ENCODE assay signal across 8 cellular contexts in the genomic region with DNA sequence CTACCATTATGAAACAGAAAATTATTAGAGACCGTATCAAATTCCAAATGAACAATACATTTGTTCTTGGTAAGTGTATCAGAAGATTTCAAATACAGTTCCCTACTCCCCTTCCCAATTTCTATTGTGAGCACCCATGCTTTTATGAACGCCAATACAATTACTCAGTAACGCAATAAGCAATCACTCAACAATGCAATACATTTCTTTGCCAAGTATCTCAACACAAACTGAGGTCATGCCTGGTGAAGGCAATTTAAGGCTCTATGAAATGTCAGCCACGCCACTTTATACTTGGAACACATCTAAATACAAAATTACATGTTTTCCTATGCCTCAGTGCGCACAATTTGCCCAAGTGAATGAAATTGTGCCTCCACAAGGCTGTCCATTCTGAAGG. TPM values are rescaled to one million over a fixed set of nuclear protein-coding genes. Genes with fewer than 3 reads are reported as not detected.
A peak's percentile ranks its signal among the peaks of the same experiment; 100 is the strongest.
DNase-seq lines count a peak whose midpoint lies in the region; ATAC-seq and TF ChIP-seq lines count a peak whose summit lies in the region.

No MANE protein-coding gene starts in this region.

- H3K36me3 ChIP-seq in suprapubic skin, result peaks cover 3% of the 10 kb centered on the region

- no peak for TF ChIP-seq EP300 in suprapubic skin (IDR thresholded peaks at IDR 0.05)

- CTCF ChIA-PET in activated CD8-positive, alpha-beta memory T cell treated with anti-CD3 and anti-CD28 coated beads, Interleukin-2, amount 10 ng/mL, durations not matched to agents 7 days and 5 days (lab: Charles Lee), result interaction anchor here (1.7 kb wide), 1 partner anchor 11 kb away, joined by 4 read pairs; no protein-coding TSS in a partner anchor

- no peaks in the 10 kb centered on the region for H3K36me3 Mint-ChIP-seq in activated CD8-positive, alpha-beta memory T cell treated with anti-CD3 and anti-CD28 coated beads, Interleukin-2, amount 10 ng/mL, durations not matched to agents 7 days and 5 days

- peaks cover 13% of the 10 kb centered on the region for H3K4me1 Mint-ChIP-seq in activated CD8-positive, alpha-beta memory T cell treated with anti-CD3 and anti-CD28 coated beads, Interleukin-2, amount 10 ng/mL, durations not matched to agents 7 days and 5 days

- no peak for TF ChIP-seq CTCF in astrocyte of the cerebellum (IDR thresholded peaks at IDR 0.05; ENCODE audit: low read depth, low read length, missing control alignments)
- no peak for TF ChIP-seq CTCF in suprapubic skin (IDR thresholded peaks at IDR 0.05)

- WGBS in suprapubic skin, result 77% methylated on average over 5 of the region's 5 CpGs

- H3K4me1 ChIP-seq in suprapubic skin, result peaks cover 4% of the 10 kb centered on the region

- in situ Hi-C loops in astrocyte of the cerebellum (cut with HindIII; ENCODE audit: low sequenced_read_pairs), result no loop called here

- no peak for DNase-seq in activated CD8-positive, alpha-beta memory T cell treated with anti-CD3 and anti-CD28 coated beads, Interleukin-2, amount 10 ng/mL, durations not matched to agents 7 days and 5 days
- no peak for DNase-seq in activated CD8-positive, alpha-beta memory T cell treated with anti-CD3 and anti-CD28 coated beads for 24 hours
- no peak for DNase-seq in astrocyte of the cerebellum (ENCODE audit: low read depth)
- no peak for DNase-seq in suprapubic skin (ENCODE audit: low spot score in 2 of 2)
- no peak for DNase-seq in cerebellar nuclear complex (lab: John Stamatoyannopoulos, UW)

- no peak for TF ChIP-seq POLR2A in suprapubic skin (IDR thresholded peaks at IDR 0.05)

- H3K9me3 ChIP-seq in suprapubic skin, result no peaks in the 10 kb centered on the region

- peak overlapping the region; percentile 30 for H3K27ac ChIP-seq in layer of hippocampus (ENCODE audit: low read depth, low read length)
- peak overlapping the region; percentile 81 for H3K27ac ChIP-seq in suprapubic skin

- H3K27me3 ChIP-seq in layer of hippocampus (ENCODE audit: control insufficient read depth, insufficient read depth, low read length), result no peaks in the 10 kb centered on the region
- H3K27me3 ChIP-seq in suprapubic skin, result no peaks in the 10 kb centered on the region

- H3K4me3 ChIP-seq in astrocyte of the cerebellum (ENCODE audit: low read depth, low read length) (peak overlapping the region; percentile 51), suprapubic skin (peak overlapping the region; percentile 56)

- H3K4me3 Mint-ChIP-seq in activated CD8-positive, alpha-beta memory T cell treated with anti-CD3 and anti-CD28 coated beads, Interleukin-2, amount 10 ng/mL, durations not matched to agents 7 days and 5 days, result peak overlapping the region; percentile 83

- ATAC-seq in activated CD8-positive, alpha-beta memory T cell treated with anti-CD3 and anti-CD28 coated beads, Interleukin-2, amount 10 ng/mL, durations not matched to agents 7 days and 5 days, result no peak
- ATAC-seq in GM18870 (IDR thresholded peaks at IDR 0.05; ENCODE audit: unreplicated experiment) (no peak), GM19463 (IDR thresholded peaks at IDR 0.05; ENCODE audit: unreplicated experiment) (no peak)

- peak overlapping the region; percentile 56 for H3K27ac Mint-ChIP-seq in activated CD8-positive, alpha-beta memory T cell treated with anti-CD3 and anti-CD28 coated beads, Interleukin-2, amount 10 ng/mL, durations not matched to agents 7 days and 5 days

- no peaks in the 10 kb centered on the region for H3K9me3 Mint-ChIP-seq in activated CD8-positive, alpha-beta memory T cell treated with anti-CD3 and anti-CD28 coated beads, Interleukin-2, amount 10 ng/mL, durations not matched to agents 7 days and 5 days (ENCODE audit: low read depth)

- H3K27me3 Mint-ChIP-seq in activated CD8-positive, alpha-beta memory T cell treated with anti-CD3 and anti-CD28 coated beads, Interleukin-2, amount 10 ng/mL, durations not matched to agents 7 days and 5 days, result no peaks in the 10 kb centered on the region

RNA-seq across cellular contexts. Expression of a gene that starts 0.7 kb away (rescaled TPM):
- total RNA-seq in activated CD8-positive, alpha-beta memory T cell treated with anti-CD3 and anti-CD28 coated beads, Interleukin-2, amount 10 ng/mL, durations not matched to agents 7 days and 5 days, result 1 to 10 TPM; 3.7 to 5.6 TPM
- total RNA-seq in suprapubic skin, result 10 to 100 TPM; 10.9 to 15.7 (median 12.1) TPM
